Comparison of ENCODE assay signal across 8 cellular contexts in genomic region chr12:104286538-104287482, GRCh38. TPM values are rescaled to one million over a fixed set of nuclear protein-coding genes. Genes with fewer than 3 reads are reported as not detected.
DNase-seq lines count a peak whose midpoint lies in the region; ATAC-seq and TF ChIP-seq lines count a peak whose summit lies in the region.

No MANE protein-coding gene starts in this region.

- peak overlapping the region; percentile 99 to 100 (median 100) for H3K4me3 Mint-ChIP-seq in T-cell

- peaks cover 20% of the 10 kb centered on the region for H3K36me3 ChIP-seq in upper lobe of right lung

- intact Hi-C loops in left cardiac atrium (cut with DNase I) (loop anchor here in 1 of 2 donors (2.0 kb wide), 1 partner anchor 70 kb away; no protein-coding TSS in a partner anchor), posterior cingulate gyrus (cut with DNase I) (loop anchor here (2.0 to 5.0 kb wide), 2 partner anchors 70 to 150 kb away; partner anchors contain the start of gene NFYB), upper lobe of right lung (cut with DNase I) (loop anchor here (5.0 kb wide), 1 partner anchor 70 kb away; the partner anchor contains the start of gene TXNRD1)

- ATAC-seq in HG02840 (IDR thresholded peaks at IDR 0.05; ENCODE audit: low FRiP score, unreplicated experiment) (peak; percentile 90), T-cell (replicated peaks in 1 of 4) (peak; percentile 87 to 92 (median 90)), left cardiac atrium (peak; percentile 93 to 95), upper lobe of right lung (peak; percentile 89)

- H3K27me3 ChIP-seq in upper lobe of right lung, result no peaks in the 10 kb centered on the region

- DNase-seq in GM13976 (ENCODE audit: low spot score), result peak; percentile 89
- peak; percentile 95 for DNase-seq in NCI-H1436 (lab: John Stamatoyannopoulos, UW)
- peak; percentile 74 to 93 (median 87) for DNase-seq in T-cell
- DNase-seq in amniotic epithelial cell (ENCODE audit: low read depth), result peak; percentile 95
- peak; percentile 93 for DNase-seq in left cardiac atrium
- peak; percentile 78 to 97 (median 86) for DNase-seq in posterior cingulate gyrus
- peak; percentile 94 for DNase-seq in upper lobe of right lung

- H3K36me3 Mint-ChIP-seq in T-cell, result no peaks in the 10 kb centered on the region

- H3K9me3 Mint-ChIP-seq in T-cell, result no peaks in the 10 kb centered on the region

- H3K27me3 Mint-ChIP-seq in T-cell, result no peaks in the 10 kb centered on the region

- peak overlapping the region; percentile 99 for H3K27ac Mint-ChIP-seq in T-cell

- TF ChIP-seq CTCF in GM13976 (IDR thresholded peaks at IDR 0.05; ENCODE audit: borderline replicate concordance, control extremely low read depth, extremely low read depth, insufficient read depth, missing control alignments) (no peak), upper lobe of right lung (IDR thresholded peaks at IDR 0.05) (no peak)

- CTCF ChIA-PET in T-cell (lab: Charles Lee), result interaction anchor here (0.5 to 4.1 kb wide), 7 partner anchors 11 to 75 kb away, joined by 3 to 62 read pairs (median 6); partner anchors contain the start of gene EID3 (in 1 of the 2)

- H3K4me1 ChIP-seq in upper lobe of right lung, result peaks cover 28% of the 10 kb centered on the region

- in situ Hi-C loops in GM13976 (cut with MboI; ENCODE audit: low sequenced_read_pairs, unreplicated experiment), result no loop called here

- peak overlapping the region; percentile 97 for H3K27ac ChIP-seq in upper lobe of right lung

- peaks cover 35 to 43% (median 38%) of the 10 kb centered on the region in 3 donors for H3K4me1 Mint-ChIP-seq in T-cell

- peak overlapping the region; percentile 92 for H3K4me3 ChIP-seq in upper lobe of right lung

- POLR2A ChIA-PET in T-cell (lab: Charles Lee), result interaction anchor here (0.5 to 5.5 kb wide), 5 partner anchors 16 to 149 kb away, joined by 3 to 52 read pairs (median 5); partner anchors contain the start of genes EID3 (in 2 of the 2) and NFYB (in 1 of the 2)

- H3K9me3 ChIP-seq in upper lobe of right lung, result no peaks in the 10 kb centered on the region

RNA-seq across cellular contexts. Expression of gene EID3, which starts 16.7 kb away (rescaled TPM):
- 10 to 100 TPM in 2 of 5 donors, 1 to 10 TPM in 3; 5.6 to 13.0 (median 6.0) TPM for total RNA-seq in T-cell
- 1 to 10 TPM; 1.6 to 1.7 TPM for total RNA-seq in left cardiac atrium
- 4.4 TPM for total RNA-seq in upper lobe of right lung

Comparison
In these comparisons a context has a peak if more than half of its experiments do, and no peak if none do; other contexts are left out.
1. Peak in every context shown above with its lines: DNase-seq, ATAC-seq, H3K4me3 ChIP-seq and H3K27ac ChIP-seq.